Comparison of ENCODE assay signal across 12 cellular contexts in genomic region chr19:6064016-6064702, GRCh38. TPM values are rescaled to one million over a fixed set of nuclear protein-coding genes. Genes with fewer than 3 reads are reported as not detected.
DNase-seq lines count a peak whose midpoint lies in the region; ATAC-seq and TF ChIP-seq lines count a peak whose summit lies in the region.
"Had no signal": no experiment of that assay in that cellular context is flagged by ENCODE, and none has a peak within 500 bp of the region (broad histone marks: within the 10 kb centered on the region; RNA-seq: fewer than 3 reads in every experiment).

No MANE protein-coding gene starts in this region.

- no peaks in the 10 kb centered on the region for H3K27me3 ChIP-seq in colonic mucosa

- no peaks in the 10 kb centered on the region for H3K9me3 ChIP-seq in colonic mucosa

- ATAC-seq in HG03280 (IDR thresholded peaks at IDR 0.05; ENCODE audit: unreplicated experiment) = no peak
- ATAC-seq: GM12878 had no signal

- intact Hi-C loops in colonic mucosa (cut with DNase I) = no loop called here

- DNase-seq in A172 (ENCODE audit: low spot score) (peak; percentile 88), HT-29 (ENCODE audit: low spot score) (peak; percentile 52), colonic mucosa (no peak), myocyte (ENCODE audit: low read depth) (peak; percentile 74), KBM-7 (no peak), NCI-H2029 (lab: John Stamatoyannopoulos, UW) (no peak), GOT3 (lab: John Stamatoyannopoulos, UW) (no peak)
- DNase-seq: activated B cell treated with CpG ODN at 0.5 μM for 24 hours; activated naive CD4-positive, alpha-beta T cell treated with Interleukin-2 at 50 U/mL for 16 hours; C1 segment of cervical spinal cord had no signal

- H3K36me3 ChIP-seq in colonic mucosa = no peaks in the 10 kb centered on the region

- no peak overlapping the region for H3K27ac ChIP-seq in colonic mucosa

- in situ Hi-C loops in KBM-7 (cut with MboI; ENCODE audit: low pct_unique_long_range_greater_than_20kb, low sequenced_read_pairs) = no loop called here

- H3K9ac ChIP-seq in colonic mucosa (ENCODE audit: low read depth in 2 of 2, low read length in 2 of 2) = peak overlapping the region; percentile 41 to 73

- H3K4me1 ChIP-seq in colonic mucosa = peaks cover 23% of the 10 kb centered on the region

- TF ChIP-seq CTCF in colonic mucosa (IDR thresholded peaks at IDR 0.05) = no peak

- H3K4me3 ChIP-seq in colonic mucosa = no peak overlapping the region
- H3K4me3 ChIP-seq: GM12878 had no signal

RNA-seq across cellular contexts. Expression of gene RFX2, which starts 46.1 kb away (rescaled TPM):
- total RNA-seq in A172 (2014; rRNA removed; shearing (Covaris generic)) = 10.0 and 14.8 TPM in 2 replicates
- total RNA-seq in HT-29 (2014; rRNA removed; shearing (Covaris generic)) = 11.8 and 18.8 TPM in 2 replicates
- total RNA-seq in colonic mucosa (1 to 10 TPM; 6.2 to 7.3 TPM), myocyte (5.8 and 9.4 TPM in 2 replicates)
- polyA plus RNA-seq in myocyte (2012) = 9.7 TPM

Comparison
In these comparisons a context has a peak if more than half of its experiments do, and no peak if none do; other contexts are left out.
1. DNase-seq: peak in A172 (single experiment), HT-29 (single experiment) and myocyte (single experiment); none in colonic mucosa (single experiment), KBM-7 (single experiment), NCI-H2029 (single experiment) and GOT3 (single experiment).